In genomic region chr10:73768881-73769280, GRCh38 we compare ENCODE assay signal across 9 cellular contexts. TPM values are rescaled to one million over a fixed set of nuclear protein-coding genes. Genes with fewer than 3 reads are reported as not detected.
DNase-seq lines count a peak whose midpoint lies in the region; ATAC-seq and TF ChIP-seq lines count a peak whose summit lies in the region.
"Had no signal": no experiment of that assay in that cellular context is flagged by ENCODE, and none has a peak within 500 bp of the region (broad histone marks: within the 10 kb centered on the region; RNA-seq: fewer than 3 reads in every experiment).

No MANE protein-coding gene starts in this region.

- H3K4me1 Mint-ChIP-seq in HFFc6 (ENCODE audit: low read depth): peaks cover 24% of the 10 kb centered on the region
- H3K4me1 Mint-ChIP-seq in stimulated activated effector memory CD8-positive, alpha-beta T cell treated with anti-CD3 and anti-CD28 coated beads, Interleukin-12 subunit alpha, Interleukin-12 subunit beta, amount 100 ng/mL, for 72 hours: peaks cover 50% of the 10 kb centered on the region
- H3K4me1 Mint-ChIP-seq in osteocyte (ENCODE audit: unreplicated experiment): peaks cover 15% of the 10 kb centered on the region

- H3K36me3 Mint-ChIP-seq in HFFc6 (ENCODE audit: low read depth) (peaks cover 62% of the 10 kb centered on the region), osteocyte (ENCODE audit: unreplicated experiment) (peaks cover 43% of the 10 kb centered on the region)
- H3K36me3 Mint-ChIP-seq in stimulated activated effector memory CD8-positive, alpha-beta T cell treated with anti-CD3 and anti-CD28 coated beads, Interleukin-12 subunit alpha, Interleukin-12 subunit beta, amount 100 ng/mL, for 72 hours: peaks cover 99% of the 10 kb centered on the region

- peak overlapping the region; percentile 9; the same call in 1 of the 2 replicates for H3K27ac Mint-ChIP-seq in HFFc6
- H3K27ac Mint-ChIP-seq in stimulated activated effector memory CD8-positive, alpha-beta T cell treated with anti-CD3 and anti-CD28 coated beads, Interleukin-12 subunit alpha, Interleukin-12 subunit beta, amount 100 ng/mL, for 72 hours: peak overlapping the region; percentile 55
- no peak overlapping the region for H3K27ac Mint-ChIP-seq in osteocyte (ENCODE audit: unreplicated experiment)

- TF ChIP-seq CTCF in HFFc6 (IDR thresholded peaks at IDR 0.05): no peak
- TF ChIP-seq CTCF in osteocyte (IDR thresholded peaks at IDR 0.05): no peak
- TF ChIP-seq CTCF in uterus (IDR thresholded peaks at IDR 0.05): no peak

- intact Hi-C loops in uterus (cut with DNase I; ENCODE audit: low total_unique reads): no loop called here

- no peak overlapping the region for H3K27ac ChIP-seq in uterus

- H3K27me3 Mint-ChIP-seq in HFFc6 (ENCODE audit: insufficient read depth): peaks cover 3% of the 10 kb centered on the region; the same call in 1 of the 2 replicates
- no peaks in the 10 kb centered on the region for H3K27me3 Mint-ChIP-seq in osteocyte (ENCODE audit: unreplicated experiment)

- peak overlapping the region; percentile 5; the same call in 1 of the 2 replicates for H3K4me3 Mint-ChIP-seq in HFFc6
- H3K4me3 Mint-ChIP-seq in stimulated activated effector memory CD8-positive, alpha-beta T cell treated with anti-CD3 and anti-CD28 coated beads, Interleukin-12 subunit alpha, Interleukin-12 subunit beta, amount 100 ng/mL, for 72 hours: peak overlapping the region; percentile 8
- no peak overlapping the region for H3K4me3 Mint-ChIP-seq in osteocyte (ENCODE audit: unreplicated experiment)

- no peak overlapping the region for H3K4me3 ChIP-seq in uterus

- H3K9me3 ChIP-seq in uterus: no peaks in the 10 kb centered on the region

- TF ChIP-seq POLR2A in uterus (IDR thresholded peaks at IDR 0.05): no peak

- H3K4me1 ChIP-seq in uterus: peaks cover 0 to 12% of the 10 kb centered on the region in 2 donors

- ATAC-seq in stimulated activated effector memory CD8-positive, alpha-beta T cell treated with anti-CD3 and anti-CD28 coated beads, Interleukin-12 subunit alpha, Interleukin-12 subunit beta, amount 100 ng/mL, for 72 hours: no peak

- no peak for DNase-seq in HFFc6
- peak; percentile 25 for DNase-seq in activated CD4-positive, alpha-beta T cell treated with anti-CD3 and anti-CD28 coated beads, Interleukin-2, amount 50 U/mL, for 24 hours (ENCODE audit: low read depth in 1 of 2, low spot score in 1 of 2)
- peak; percentile 9 for DNase-seq in dermis blood vessel endothelial cell
- no peak for DNase-seq in stimulated activated effector memory CD8-positive, alpha-beta T cell treated with anti-CD3 and anti-CD28 coated beads, Interleukin-12 subunit alpha, Interleukin-12 subunit beta, amount 100 ng/mL, for 72 hours (ENCODE audit: low spot score in 2 of 2)
- no peak for DNase-seq in osteocyte (ENCODE audit: extremely low spot score, unreplicated experiment)
- DNase-seq in NCI-H446 treated with DMSO at 0.1 percent for 48 hours (lab: John Stamatoyannopoulos, UW): no peak
- DNase-seq in NCI-H2227 (lab: John Stamatoyannopoulos, UW; ENCODE audit: unreplicated experiment): no peak
- DNase-seq in uterus: no peak
- DNase-seq: NCI-H2171 had no signal

- no peaks in the 10 kb centered on the region for H3K9me3 Mint-ChIP-seq in HFFc6
- H3K9me3 Mint-ChIP-seq in stimulated activated effector memory CD8-positive, alpha-beta T cell treated with anti-CD3 and anti-CD28 coated beads, Interleukin-12 subunit alpha, Interleukin-12 subunit beta, amount 100 ng/mL, for 72 hours: no peaks in the 10 kb centered on the region
- no peaks in the 10 kb centered on the region for H3K9me3 Mint-ChIP-seq in osteocyte (ENCODE audit: unreplicated experiment)

- no peaks in the 10 kb centered on the region for H3K27me3 ChIP-seq in uterus

- no peaks in the 10 kb centered on the region for H3K36me3 ChIP-seq in uterus

RNA-seq across cellular contexts. Expression of gene CHCHD1, which starts 13.0 kb away (rescaled TPM):
- total RNA-seq in HFFc6 (2021; fragmentation: NEBNext Ultra II Directional; extraction: Animal tissue kit (Norgen Biotek cat#: 25700)): 10 to 100 TPM; 27.1 to 34.7 (median 30.6) TPM
- 18.2 and 19.4 TPM in 2 replicates for total RNA-seq in dermis blood vessel endothelial cell
- 19.9 and 22.3 TPM in 2 replicates for total RNA-seq in osteocyte
- 10 to 100 TPM in 2 of 4 donors, 1 to 10 TPM in 2; 7.1 to 15.3 (median 11.0) TPM for total RNA-seq in uterus

RNA-seq across cellular contexts. Expression of gene ZSWIM8, which starts 16.5 kb away (rescaled TPM):
- 10 to 100 TPM; 47.2 to 62.6 (median 55.3) TPM for total RNA-seq in HFFc6 (2021; fragmentation: NEBNext Ultra II Directional; extraction: Animal tissue kit (Norgen Biotek cat#: 25700))
- total RNA-seq in dermis blood vessel endothelial cell (66.4 and 71.8 TPM in 2 replicates), osteocyte (164 and 186 TPM in 2 replicates), uterus (100 to 1,000 TPM in 2 of 4 donors, 10 to 100 TPM in 2; 61.4 to 112 (median 91.1) TPM)

RNA-seq across cellular contexts. Expression of gene SEC24C, which starts 24.7 kb away (rescaled TPM):
- 100 to 1,000 TPM in 1 of 6 experiments, 10 to 100 TPM in 5; 90.8 to 108 (median 97.7) TPM for total RNA-seq in HFFc6 (2021; fragmentation: NEBNext Ultra II Directional; extraction: Animal tissue kit (Norgen Biotek cat#: 25700))
- 67.6 and 93.3 TPM in 2 replicates for total RNA-seq in dermis blood vessel endothelial cell
- total RNA-seq in osteocyte: 64.1 and 64.2 TPM in 2 replicates
- total RNA-seq in uterus: 10 to 100 TPM; 25.3 to 75.9 (median 40.1) TPM

RNA-seq across cellular contexts. Expression of gene NDST2, which starts 42.5 kb away (rescaled TPM):
- total RNA-seq in HFFc6 (2021; fragmentation: NEBNext Ultra II Directional; extraction: Animal tissue kit (Norgen Biotek cat#: 25700)): 10 to 100 TPM; 18.9 to 21.5 (median 20.3) TPM
- total RNA-seq in dermis blood vessel endothelial cell (10.9 and 13.4 TPM in 2 replicates), osteocyte (32.2 and 39.1 TPM in 2 replicates), uterus (10 to 100 TPM in 3 of 4 donors, 1 to 10 TPM in 1; 5.9 to 47.8 (median 14.1) TPM)

Comparison
In these comparisons a context has a peak if more than half of its experiments do, and no peak if none do; other contexts are left out.
1. DNase-seq: peak in activated CD4-positive, alpha-beta T cell treated with anti-CD3 and anti-CD28 coated beads, Interleukin-2, amount 50 U/mL, for 24 hours (2 of 2) and dermis blood vessel endothelial cell (single experiment); none in HFFc6 (single experiment), stimulated activated effector memory CD8-positive, alpha-beta T cell treated with anti-CD3 and anti-CD28 coated beads, Interleukin-12 subunit alpha, Interleukin-12 subunit beta, amount 100 ng/mL, for 72 hours (0 of 2), osteocyte (single experiment), NCI-H446 treated with DMSO at 0.1 percent for 48 hours (single experiment), NCI-H2227 (single experiment) and uterus (0 of 2).